ENCODE assay signal across 8 cellular contexts in genomic region chr15:82709081-82709420, GRCh38. TPM values are rescaled to one million over a fixed set of nuclear protein-coding genes. Genes with fewer than 3 reads are reported as not detected.
DNase-seq lines count a peak whose midpoint lies in the region; TF ChIP-seq lines count a peak whose summit lies in the region.

No MANE protein-coding gene starts in this region.

- peaks cover 2% of the 10 kb centered on the region for H3K4me1 Mint-ChIP-seq in progenitor cell of endocrine pancreas (ENCODE audit: low read depth)

- H3K4me1 ChIP-seq in esophagus squamous epithelium (peaks cover 5 to 18% (median 9%) of the 10 kb centered on the region in 3 donors), skeletal muscle satellite cell (ENCODE audit: control insufficient read depth, insufficient read depth, low read length) (peaks cover 5% of the 10 kb centered on the region)

- H3K36me3 Mint-ChIP-seq in progenitor cell of endocrine pancreas (ENCODE audit: insufficient read depth): no peaks in the 10 kb centered on the region

- H3K27ac Mint-ChIP-seq in progenitor cell of endocrine pancreas: no peak overlapping the region

- peak overlapping the region in 3 of 4 donors; percentile 48 to 75 (median 66) for H3K27ac ChIP-seq in esophagus squamous epithelium

- no peak overlapping the region for H3K4me3 Mint-ChIP-seq in progenitor cell of endocrine pancreas (ENCODE audit: low read depth)

- H3K9ac ChIP-seq in skeletal muscle satellite cell (ENCODE audit: low read depth, low read length): peak overlapping the region; percentile 48

- H3K36me3 ChIP-seq in esophagus squamous epithelium (no peaks in the 10 kb centered on the region), skeletal muscle satellite cell (ENCODE audit: insufficient read depth, low read length) (no peaks in the 10 kb centered on the region)

- H3K27me3 Mint-ChIP-seq in progenitor cell of endocrine pancreas: peaks cover 18% of the 10 kb centered on the region

- peak; percentile 57 for DNase-seq in NCI-H82 (lab: John Stamatoyannopoulos, UW)
- DNase-seq in NCI-H82 treated with DMSO at 0.1 percent for 48 hours (lab: John Stamatoyannopoulos, UW; ENCODE audit: unreplicated experiment): no peak
- DNase-seq in NOMO-1 (lab: John Stamatoyannopoulos, UW; ENCODE audit: unreplicated experiment in 2 of 2): peak; percentile 48 to 52
- DNase-seq in esophagus squamous epithelium (lab: John Stamatoyannopoulos, UW): no peak
- no peak for DNase-seq in progenitor cell of endocrine pancreas (ENCODE audit: low spot score, unreplicated experiment)
- no peak for DNase-seq in SW 1271 (lab: John Stamatoyannopoulos, UW)
- DNase-seq in NCI-H1417 treated with DMSO at 0.1 percent for 48 hours (lab: John Stamatoyannopoulos, UW): no peak

- TF ChIP-seq CTCF in esophagus squamous epithelium (IDR thresholded peaks at IDR 0.05) (no peak), progenitor cell of endocrine pancreas (IDR thresholded peaks at IDR 0.05; ENCODE audit: unreplicated experiment) (no peak)

- peak overlapping the region; percentile 97 for H3K4me2 ChIP-seq in skeletal muscle satellite cell (ENCODE audit: low read length)

- intact Hi-C loops in esophagus squamous epithelium (cut with DNase I): no loop called here

- 2 to 22% methylated on average over 1 to 8 of the region's 15 CpGs for WGBS in esophagus squamous epithelium, 2 donors

- H3K9me3 ChIP-seq in esophagus squamous epithelium: no peaks in the 10 kb centered on the region
- no peaks in the 10 kb centered on the region for H3K9me3 ChIP-seq in skeletal muscle satellite cell (replicated peaks; ENCODE audit: low read length)

- TF ChIP-seq POLR2A in esophagus squamous epithelium (IDR thresholded peaks at IDR 0.05): no peak

- H3K9me3 Mint-ChIP-seq in progenitor cell of endocrine pancreas (ENCODE audit: low read depth): no peaks in the 10 kb centered on the region

- H3K4me3 ChIP-seq in esophagus squamous epithelium (peak overlapping the region; percentile 46 to 81 (median 74)), skeletal muscle satellite cell (ENCODE audit: low read length) (peak overlapping the region; percentile 77)

- H3K27me3 ChIP-seq in esophagus squamous epithelium (peaks cover 0 to 36% (median 0%) of the 10 kb centered on the region in 4 donors), skeletal muscle satellite cell (ENCODE audit: control insufficient read depth, insufficient read depth, low read length) (peaks cover 24% of the 10 kb centered on the region)

RNA-seq across cellular contexts. Expression of gene AP3B2, which starts 0.6 kb away (rescaled TPM):
- total RNA-seq in esophagus squamous epithelium (1 to 10 TPM in 2 of 4 donors, under 1 TPM in 1, not detected in 1; 0.62 to 3.2 (median 1.7) TPM), progenitor cell of endocrine pancreas (13.2 and 14.4 TPM in 2 replicates)
- 0.25 and 0.66 TPM in 2 replicates for total RNA-seq in skeletal muscle satellite cell (2012; rRNA removed)

Comparison
In these comparisons a context has a peak if more than half of its experiments do, and no peak if none do; other contexts are left out.
1. DNase-seq: peak in NCI-H82 (single experiment) and NOMO-1 (2 of 2); none in NCI-H82 treated with DMSO at 0.1 percent for 48 hours (single experiment), esophagus squamous epithelium (single experiment), progenitor cell of endocrine pancreas (single experiment), SW 1271 (0 of 2) and NCI-H1417 treated with DMSO at 0.1 percent for 48 hours (single experiment).